ENCODE assay signal across 15 cellular contexts in the genomic region with DNA sequence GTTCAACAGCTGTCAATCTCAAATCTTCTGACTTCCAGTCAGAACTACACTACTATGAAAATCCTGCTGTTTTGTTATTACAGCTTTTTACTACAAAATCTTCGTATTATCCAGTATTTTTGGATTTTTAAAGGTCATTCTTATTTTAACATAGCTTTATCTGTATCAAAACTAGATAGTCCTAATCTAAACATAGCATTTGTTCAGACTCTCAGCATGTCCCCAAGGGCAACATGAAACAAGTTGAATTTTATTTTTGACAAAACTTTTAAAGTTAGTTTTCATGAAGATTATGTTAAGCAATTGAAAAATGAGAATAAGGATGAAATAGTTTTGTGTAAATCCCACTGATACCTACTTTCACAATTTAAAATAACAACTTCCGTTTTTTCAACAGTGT. TPM values are rescaled to one million over a fixed set of nuclear protein-coding genes. Genes with fewer than 3 reads are reported as not detected.
"Had no signal": no experiment of that assay in that cellular context is flagged by ENCODE, and none has a peak within 500 bp of the region (broad histone marks: within the 10 kb centered on the region; RNA-seq: fewer than 3 reads in every experiment).

No MANE protein-coding gene starts in this region.

- H3K27ac ChIP-seq: hepatocyte, lower lobe of right lung had no signal

- H3K4me1 Mint-ChIP-seq: activated CD8-positive, alpha-beta memory T cell treated with anti-CD3 and anti-CD28 coated beads, Interleukin-2, amount 10 ng/mL, durations not matched to agents 7 days and 5 days; activated naive CD4-positive, alpha-beta T cell treated with anti-CD3 and anti-CD28 coated beads, Interleukin-2, amount 50 U/mL, for 24 hours; naive thymus-derived CD8-positive, alpha-beta T cell; stimulated activated naive CD8-positive, alpha-beta T cell treated with anti-CD3 and anti-CD28 coated beads, Interleukin-15, amount 100 ng/mL, for 72 hours had no signal

- H3K4me3 ChIP-seq: hepatocyte, lower lobe of right lung had no signal

- H3K27me3 ChIP-seq: hepatocyte had no signal

- H3K79me2 ChIP-seq: hepatocyte had no signal

- H3K4me3 Mint-ChIP-seq: activated CD8-positive, alpha-beta memory T cell treated with anti-CD3 and anti-CD28 coated beads, Interleukin-2, amount 10 ng/mL, durations not matched to agents 7 days and 5 days; activated naive CD4-positive, alpha-beta T cell treated with anti-CD3 and anti-CD28 coated beads, Interleukin-2, amount 50 U/mL, for 24 hours; activated T-cell treated with anti-CD3 and anti-CD28 coated beads, Interleukin-2, amount 50 U/mL, for 24 hours; naive thymus-derived CD8-positive, alpha-beta T cell; stimulated activated naive CD8-positive, alpha-beta T cell treated with anti-CD3 and anti-CD28 coated beads, Interleukin-15, amount 100 ng/mL, for 72 hours had no signal

- H3K27ac Mint-ChIP-seq: activated CD8-positive, alpha-beta memory T cell treated with anti-CD3 and anti-CD28 coated beads, Interleukin-2, amount 10 ng/mL, durations not matched to agents 7 days and 5 days; activated naive CD4-positive, alpha-beta T cell treated with anti-CD3 and anti-CD28 coated beads, Interleukin-2, amount 50 U/mL, for 24 hours; activated T-cell treated with anti-CD3 and anti-CD28 coated beads, Interleukin-2, amount 50 U/mL, for 24 hours; naive thymus-derived CD8-positive, alpha-beta T cell; stimulated activated naive CD8-positive, alpha-beta T cell treated with anti-CD3 and anti-CD28 coated beads, Interleukin-15, amount 100 ng/mL, for 72 hours had no signal

- H3K36me3 ChIP-seq: lower lobe of right lung had no signal

- H3K27me3 Mint-ChIP-seq: activated CD8-positive, alpha-beta memory T cell treated with anti-CD3 and anti-CD28 coated beads, Interleukin-2, amount 10 ng/mL, durations not matched to agents 7 days and 5 days; activated naive CD4-positive, alpha-beta T cell treated with anti-CD3 and anti-CD28 coated beads, Interleukin-2, amount 50 U/mL, for 24 hours; activated T-cell treated with anti-CD3 and anti-CD28 coated beads, Interleukin-2, amount 50 U/mL, for 24 hours; naive thymus-derived CD8-positive, alpha-beta T cell; stimulated activated naive CD8-positive, alpha-beta T cell treated with anti-CD3 and anti-CD28 coated beads, Interleukin-15, amount 100 ng/mL, for 72 hours had no signal

- ATAC-seq: activated CD8-positive, alpha-beta memory T cell treated with anti-CD3 and anti-CD28 coated beads, Interleukin-2, amount 10 ng/mL, durations not matched to agents 7 days and 5 days; lower lobe of right lung; naive thymus-derived CD8-positive, alpha-beta T cell; stimulated activated naive CD8-positive, alpha-beta T cell treated with anti-CD3 and anti-CD28 coated beads, Interleukin-15, amount 100 ng/mL, for 72 hours had no signal

- H2AFZ ChIP-seq: hepatocyte had no signal

- DNase-seq: activated CD8-positive, alpha-beta memory T cell treated with anti-CD3 and anti-CD28 coated beads, Interleukin-2, amount 10 ng/mL, durations not matched to agents 7 days and 5 days; activated effector memory CD4-positive, alpha-beta T cell treated with Interleukin-2 at 50 U/mL for 16 hours; activated T-cell treated with anti-CD3 and anti-CD28 coated beads, Interleukin-2, amount 50 U/mL, for 24 hours; amniotic stem cell; kidney glomerular epithelial cell; lower lobe of right lung; naive thymus-derived CD8-positive, alpha-beta T cell; occipital lobe; stimulated activated CD4-positive, alpha-beta T cell treated with anti-CD3 and anti-CD28 coated beads, Interleukin-15, amount 100 ng/mL, for 24 hours; stimulated activated CD4-positive, alpha-beta T cell treated with anti-CD3 and anti-CD28 coated beads, Interleukin-4, amount 100 ng/mL, for 4 hours; stimulated activated naive CD8-positive, alpha-beta T cell treated with anti-CD3 and anti-CD28 coated beads, Interleukin-15, amount 100 ng/mL, for 72 hours; T-helper 2 cell had no signal

- H3K4me2 ChIP-seq: hepatocyte had no signal

- H3K36me3 Mint-ChIP-seq: activated CD8-positive, alpha-beta memory T cell treated with anti-CD3 and anti-CD28 coated beads, Interleukin-2, amount 10 ng/mL, durations not matched to agents 7 days and 5 days; activated naive CD4-positive, alpha-beta T cell treated with anti-CD3 and anti-CD28 coated beads, Interleukin-2, amount 50 U/mL, for 24 hours had no signal

RNA-seq across cellular contexts. Expression of a gene that starts 48.1 kb away (rescaled TPM):
- total RNA-seq: activated CD8-positive, alpha-beta memory T cell treated with anti-CD3 and anti-CD28 coated beads, Interleukin-2, amount 10 ng/mL, durations not matched to agents 7 days and 5 days; mononuclear cell; naive thymus-derived CD8-positive, alpha-beta T cell had no signal
